Comparison of ENCODE assay signal across 19 cellular contexts in the genomic region with DNA sequence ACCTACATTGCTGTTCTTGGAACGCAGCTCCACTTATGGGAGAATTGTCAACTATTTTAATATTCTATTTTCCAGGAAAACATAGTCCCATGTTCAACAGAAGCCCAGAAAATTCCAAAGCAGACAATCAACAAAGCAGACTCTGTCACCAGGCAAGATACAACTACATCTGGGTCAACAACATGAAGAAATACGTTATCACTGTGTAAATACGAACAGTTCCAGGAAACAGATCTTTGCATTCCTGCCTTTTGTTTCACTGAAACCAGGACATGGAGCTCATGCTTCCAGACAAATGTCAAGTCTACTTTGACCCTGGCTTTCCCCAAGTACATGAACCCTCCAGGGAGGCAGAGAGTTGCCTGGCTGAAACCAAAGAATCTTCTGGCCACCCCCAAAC.
A peak's percentile ranks its signal among the peaks of the same experiment; 100 is the strongest.
DNase-seq lines count a peak whose midpoint lies in the region; ATAC-seq, FAIRE-seq and TF ChIP-seq lines count a peak whose summit lies in the region.
"Had no signal": no experiment of that assay in that cellular context is flagged by ENCODE, and none has a peak within 500 bp of the region (broad histone marks: within the 10 kb centered on the region; RNA-seq: fewer than 3 reads in every experiment).

No MANE protein-coding gene starts in this region.

- no peaks in the 10 kb centered on the region for H3K36me3 Mint-ChIP-seq in mesothelial cell of epicardium
- H3K36me3 Mint-ChIP-seq: CD8-positive, alpha-beta T cell had no signal

- no peak overlapping the region for H3K4me3 Mint-ChIP-seq in mesothelial cell of epicardium
- H3K4me3 Mint-ChIP-seq: CD8-positive, alpha-beta T cell had no signal

- no peaks in the 10 kb centered on the region for H3K27me3 ChIP-seq in RWPE2 (ENCODE audit: insufficient read depth, poor library complexity, severe bottlenecking)

- H3K4me1 ChIP-seq in RWPE2 (ENCODE audit: insufficient read depth, poor library complexity, severe bottlenecking), result no peaks in the 10 kb centered on the region

- no peaks in the 10 kb centered on the region for H3K36me3 ChIP-seq in RWPE2 (ENCODE audit: low read depth)

- no peak for FAIRE-seq in urothelium cell line (lab: Jason Lieb, UNC)
- FAIRE-seq: islet of Langerhans had no signal

- ATAC-seq in RWPE2 (ENCODE audit: low read depth) (peak; percentile 35; the same call in 1 of the 3 replicates), GM18907 (IDR thresholded peaks at IDR 0.05; ENCODE audit: unreplicated experiment) (no peak), GM21390 (IDR thresholded peaks at IDR 0.05; ENCODE audit: unreplicated experiment) (no peak)
- ATAC-seq: CD8-positive, alpha-beta T cell had no signal

- H3K4me1 Mint-ChIP-seq in mesothelial cell of epicardium, result peaks cover 5% of the 10 kb centered on the region

- peak overlapping the region; percentile 24; the same call in 1 of the 2 replicates for H3K27ac ChIP-seq in C4-2B
- H3K27ac ChIP-seq in RWPE2 (ENCODE audit: poor library complexity, severe bottlenecking), result no peak overlapping the region

- DNase-seq in RWPE2 (ENCODE audit: low spot score), result no peak
- DNase-seq in epithelial cell of esophagus (ENCODE audit: low read depth), result peak; percentile 54
- DNase-seq in mesothelial cell of epicardium (ENCODE audit: low spot score in 2 of 2, unreplicated experiment in 2 of 2), result no peak
- no peak for DNase-seq in HUDEP-2 (lab: John Stamatoyannopoulos, UW; ENCODE audit: unreplicated experiment in 76 of 76)
- no peak for DNase-seq in urothelium cell line (ENCODE audit: low spot score)
- DNase-seq: activated CD4-positive, alpha-beta T cell treated with anti-CD3 and anti-CD28 coated beads for 4 hours; activated effector memory CD4-positive, alpha-beta T cell treated with Interleukin-2 at 50 U/mL for 16 hours; CD8-positive, alpha-beta T cell; cerebellar nuclear complex; effector memory CD4-positive, alpha-beta T cell; HCEC 1CT; mesenchymal stem cell; MM.1S; NCI-H1694; RPMI8226 had no signal

- TF ChIP-seq CTCF in C4-2B (conservative IDR thresholded peaks at IDR 0.05) (no peak), RWPE2 (IDR thresholded peaks at IDR 0.05; ENCODE audit: poor library complexity, severe bottlenecking) (no peak), epithelial cell of esophagus (IDR thresholded peaks at IDR 0.05; ENCODE audit: insufficient read depth, low read depth, low read length, missing control alignments) (no peak), mesothelial cell of epicardium (IDR thresholded peaks at IDR 0.05; ENCODE audit: unreplicated experiment) (no peak)

- no peaks in the 10 kb centered on the region for H3K27me3 Mint-ChIP-seq in mesothelial cell of epicardium (ENCODE audit: low read depth)

- H3K27ac Mint-ChIP-seq in mesothelial cell of epicardium, result peak overlapping the region; percentile 56
- H3K27ac Mint-ChIP-seq: CD8-positive, alpha-beta T cell had no signal

- H3K4me3 ChIP-seq in RWPE2 (ENCODE audit: severe bottlenecking), result no peak overlapping the region
- H3K4me3 ChIP-seq in epithelial cell of esophagus (ENCODE audit: low read length), result no peak overlapping the region

- H3K9me3 ChIP-seq in RWPE2 (ENCODE audit: severe bottlenecking), result no peaks in the 10 kb centered on the region

- peaks cover 5% of the 10 kb centered on the region for H3K9me3 Mint-ChIP-seq in mesothelial cell of epicardium
- H3K9me3 Mint-ChIP-seq: CD8-positive, alpha-beta T cell had no signal
